Comparison of ENCODE assay signal across 24 cellular contexts in the genomic region with DNA sequence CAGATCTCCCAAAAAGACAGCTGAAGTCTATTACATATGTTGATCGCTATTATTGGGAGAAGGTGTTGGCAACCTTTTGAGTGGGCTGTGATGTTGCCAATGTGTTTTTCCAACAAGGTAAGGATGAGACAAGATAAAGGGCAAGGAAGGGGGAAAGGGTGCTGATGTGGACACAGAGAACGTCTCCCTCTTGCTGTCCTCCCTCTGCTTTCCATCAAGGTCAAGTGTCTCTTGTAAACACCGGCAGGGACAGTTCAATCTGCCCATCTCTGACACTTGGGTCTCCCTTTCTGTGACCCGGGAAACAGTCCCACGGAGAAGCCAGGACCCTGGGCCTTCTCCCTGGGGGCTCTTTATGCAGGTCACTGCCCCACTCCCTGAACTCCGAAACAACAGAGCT.
DNase-seq lines count a peak whose midpoint lies in the region; ATAC-seq, FAIRE-seq and TF ChIP-seq lines count a peak whose summit lies in the region.
"Had no signal": no experiment of that assay in that cellular context is flagged by ENCODE, and none has a peak within 500 bp of the region (broad histone marks: within the 10 kb centered on the region; RNA-seq: fewer than 3 reads in every experiment).

No MANE protein-coding gene starts in this region.

- intact Hi-C loops in heart left ventricle (cut with DNase I) = no loop called here
- intact Hi-C loops in MCF 10A (cut with micrococcal nuclease) = no loop called here

- H3K4me2 ChIP-seq in GM23338 (0 out of 2 replicates have a peak overlapping the region, but pooled peaks have one; percentile 3), osteoblast (ENCODE audit: insufficient read depth, low read length) (no peak overlapping the region)

- H3K27ac ChIP-seq in GM23338 (ENCODE audit: low read depth) = no peak overlapping the region
- peak overlapping the region in 11 of 12 donors; percentile 13 to 78 (median 59) for H3K27ac ChIP-seq in heart left ventricle
- no peak overlapping the region for H3K27ac ChIP-seq in osteoblast (ENCODE audit: low read depth, low read length)
- H3K27ac ChIP-seq in small intestine (ENCODE audit: low read depth in 1 of 2, low read length in 1 of 2) = no peak overlapping the region
- H3K27ac ChIP-seq: lower lobe of right lung, SK-N-MC, testis had no signal

- no peaks in the 10 kb centered on the region for H3K9me3 ChIP-seq in T-helper 17 cell (ENCODE audit: control insufficient read depth, low read length, poor library complexity, severe bottlenecking)
- H3K9me3 ChIP-seq in heart left ventricle = peaks cover 0 to 10% (median 0%) of the 10 kb centered on the region in 12 donors
- no peaks in the 10 kb centered on the region for H3K9me3 ChIP-seq in osteoblast (ENCODE audit: low read depth, low read length)
- H3K9me3 ChIP-seq in small intestine (ENCODE audit: control insufficient read depth, low read depth) = no peaks in the 10 kb centered on the region
- H3K9me3 ChIP-seq: HAP-1, lower lobe of right lung, mucosa of descending colon, testis had no signal

- no peak for ATAC-seq in GM23338
- ATAC-seq in T-helper 17 cell = no peak
- peak in 3 of 4 donors; percentile 27 to 34 (median 31) for ATAC-seq in heart left ventricle
- ATAC-seq: K562, lower lobe of right lung, mucosa of descending colon had no signal

- H3K36me3 Mint-ChIP-seq in GM23338 (ENCODE audit: low read depth) = peaks cover 2% of the 10 kb centered on the region; the same call in 2 of the 3 replicates
- peaks cover 1% of the 10 kb centered on the region for H3K36me3 Mint-ChIP-seq in T-helper 17 cell (ENCODE audit: low read depth)
- no peaks in the 10 kb centered on the region for H3K36me3 Mint-ChIP-seq in MCF 10A (ENCODE audit: insufficient read depth, unreplicated experiment)

- DNase-seq in GM23338 (ENCODE audit: low spot score) (no peak), T-helper 17 cell (no peak), heart left ventricle (no peak), osteoblast (ENCODE audit: insufficient read length, low spot score, missing footprints) (no peak), MCF 10A (ENCODE audit: unreplicated experiment) (no peak), SKM-1 treated with dmso at 0.1 percent for 144 hours (lab: John Stamatoyannopoulos, UW; ENCODE audit: unreplicated experiment) (no peak), small intestine (no peak)
- DNase-seq: activated gamma-delta T cell; activated T-cell treated with anti-CD3 and anti-CD28 coated beads, Interleukin-2, amount 50 U/mL, for 1 hour; DMS79; dorsolateral prefrontal cortex; GF-D8; lower lobe of right lung; mucosa of descending colon; NCI-H2081; NCI-H2227 treated with DMSO at 0.1 percent for 48 hours; stimulated activated naive CD8-positive, alpha-beta T cell treated with anti-CD3 and anti-CD28 coated beads, Interleukin-15, Interleukin-2, amounts not matched to agents 100 U/mL and 50 U/mL, for 24 hours had no signal

- peaks cover 2% of the 10 kb centered on the region; the same call in 1 of the 3 replicates for H3K9me3 Mint-ChIP-seq in GM23338
- no peaks in the 10 kb centered on the region for H3K9me3 Mint-ChIP-seq in MCF 10A (ENCODE audit: unreplicated experiment)

- H3F3A ChIP-seq in GM23338 (replicated peaks; ENCODE audit: low read depth) = no peaks in the 10 kb centered on the region

- H3K79me2 ChIP-seq in GM23338 (replicated peaks; ENCODE audit: insufficient read depth) (no peaks in the 10 kb centered on the region), osteoblast (ENCODE audit: insufficient read depth, low read length) (no peaks in the 10 kb centered on the region)

- POLR2A ChIA-PET in MCF 10A (lab: Yijun Ruan, JAX) = interaction anchor here (0.6 kb wide), 1 partner anchor 1911 kb away, joined by 3 read pairs; no protein-coding TSS in a partner anchor

- FAIRE-seq in small intestine (lab: Jason Lieb, UNC) = no peak
- FAIRE-seq: K562 had no signal

- 41 to 51% (median 47%) methylated on average over 6 of the region's 6 CpGs for WGBS in heart left ventricle, 4 donors
- 67 to 88% (median 85%) methylated on average over 6 of the region's 6 CpGs for WGBS in small intestine, 3 donors

- H3K4me3 ChIP-seq in GM23338 (no peak overlapping the region), heart left ventricle (no peak overlapping the region), osteoblast (ENCODE audit: insufficient read depth, low read length) (no peak overlapping the region), small intestine (ENCODE audit: low read depth in 1 of 2, low read length in 2 of 2) (no peak overlapping the region)
- H3K4me3 ChIP-seq: HAP-1, K562, lower lobe of right lung, MG63, mucosa of descending colon, SK-N-MC, testis had no signal

- CTCF ChIA-PET in MCF 10A (lab: Yijun Ruan, JAX) = interaction anchor here (0.8 to 4.4 kb wide), 10 partner anchors 7 to 1892 kb away, joined by 3 to 40 read pairs (median 4); no protein-coding TSS in a partner anchor

- H3K9me2 ChIP-seq in GM23338 (ENCODE audit: insufficient read depth) = 0 out of 2 replicates have a peak, but pooled peaks cover under 1% of the 10 kb centered on the region

- H3K4me1 Mint-ChIP-seq in GM23338 (peaks cover 19% of the 10 kb centered on the region), T-helper 17 cell (peaks cover 8% of the 10 kb centered on the region), MCF 10A (ENCODE audit: insufficient read depth, unreplicated experiment) (peaks cover 6% of the 10 kb centered on the region)

- BruUV-seq in MCF 10A (replicated peaks; lab: Mats Ljungman, UMichigan) = no TSS peak

- no peaks in the 10 kb centered on the region for H3K36me3 ChIP-seq in GM23338 (ENCODE audit: insufficient read depth)
- no peaks in the 10 kb centered on the region for H3K36me3 ChIP-seq in heart left ventricle
- H3K36me3 ChIP-seq in osteoblast (ENCODE audit: insufficient read depth, low read length) = no peaks in the 10 kb centered on the region
- H3K36me3 ChIP-seq in small intestine (ENCODE audit: control insufficient read depth in 2 of 2, insufficient read depth in 2 of 2, low read length in 2 of 2) = no peaks in the 10 kb centered on the region
- H3K36me3 ChIP-seq: HAP-1, lower lobe of right lung, MG63 had no signal

- TF ChIP-seq CTCF in GM23338 (conservative IDR thresholded peaks at IDR 0.05; ENCODE audit: low read depth in 2 of 2) (no peak), heart left ventricle (IDR thresholded peaks at IDR 0.05) (no peak), osteoblast (IDR thresholded peaks at IDR 0.05; ENCODE audit: extremely low read depth, low read depth, low read length) (no peak), MCF 10A (IDR thresholded peaks at IDR 0.05; ENCODE audit: unreplicated experiment) (no peak)

- H3K27ac Mint-ChIP-seq in GM23338 (0 out of 2 replicates have a peak overlapping the region, but pooled peaks have one; percentile 72), T-helper 17 cell (peak overlapping the region; percentile 63), MCF 10A (ENCODE audit: low read depth, unreplicated experiment) (no peak overlapping the region)
- H3K27ac Mint-ChIP-seq: T-helper 1 cell treated with Interleukin-12 subunit alpha and Interleukin-12 subunit beta and Interleukin-4 antibody, amounts not matched to agents 30 μg/mL and 1 μg/mL, for 36 hours had no signal

- peaks cover 3% of the 10 kb centered on the region for H3K27me3 Mint-ChIP-seq in GM23338 (ENCODE audit: insufficient read depth, low read depth, poor library complexity)
- H3K27me3 Mint-ChIP-seq in T-helper 17 cell = peaks cover 6% of the 10 kb centered on the region
- no peaks in the 10 kb centered on the region for H3K27me3 Mint-ChIP-seq in MCF 10A (ENCODE audit: insufficient read depth, unreplicated experiment)

- H3K27me3 ChIP-seq in GM23338 (ENCODE audit: insufficient read depth) = no peaks in the 10 kb centered on the region
- no peaks in the 10 kb centered on the region for H3K27me3 ChIP-seq in heart left ventricle
- H3K27me3 ChIP-seq in osteoblast (ENCODE audit: insufficient read depth, low read length) = no peaks in the 10 kb centered on the region
- H3K27me3 ChIP-seq in small intestine (ENCODE audit: control insufficient read depth in 2 of 2, insufficient read depth in 2 of 2, low read length in 2 of 2) = no peaks in the 10 kb centered on the region
- H3K27me3 ChIP-seq: dorsolateral prefrontal cortex, MG63, testis had no signal

- no peak for TF ChIP-seq POLR2A in heart left ventricle (IDR thresholded peaks at IDR 0.05)

- no peaks in the 10 kb centered on the region for H4K20me1 ChIP-seq in GM23338 (replicated peaks; ENCODE audit: insufficient read depth)
- H4K20me1 ChIP-seq in osteoblast (ENCODE audit: insufficient read depth, low read length) = no peaks in the 10 kb centered on the region

- H2AFZ ChIP-seq in GM23338 = peak overlapping the region; percentile 33
- peak overlapping the region; percentile 35 for H2AFZ ChIP-seq in osteoblast (ENCODE audit: low read length)

- H3K4me1 ChIP-seq in GM23338 (ENCODE audit: insufficient read depth) (peaks cover 12% of the 10 kb centered on the region; the same call in 1 of the 2 replicates), heart left ventricle (peaks cover 0 to 27% (median 14%) of the 10 kb centered on the region in 12 donors), osteoblast (ENCODE audit: insufficient read depth, low read length) (peaks cover 13% of the 10 kb centered on the region), small intestine (ENCODE audit: control insufficient read depth in 2 of 2, insufficient read depth in 1 of 2, low read depth in 1 of 2, low read length in 1 of 2) (no peaks in the 10 kb centered on the region)
- H3K4me1 ChIP-seq: lower lobe of right lung had no signal

- H3K4me3 Mint-ChIP-seq in GM23338 (no peak overlapping the region), T-helper 17 cell (no peak overlapping the region), MCF 10A (ENCODE audit: unreplicated experiment) (no peak overlapping the region)
- H3K4me3 Mint-ChIP-seq: neural crest cell had no signal

TF ChIP-seq in GM23338, 12 proteins besides CTCF, POLR2A, EP300 and RAD21 (continues in another document):
- TF ChIP-seq NANOG (IDR thresholded peaks at IDR 0.05; ENCODE audit: borderline replicate concordance) = no peak
- TF ChIP-seq POLR2AphosphoS5 (IDR thresholded peaks at IDR 0.05; ENCODE audit: low read depth) = no peak
- no peak for TF ChIP-seq STAT1 (IDR thresholded peaks at IDR 0.05; ENCODE audit: unreplicated experiment)
- TF ChIP-seq, protein P1, sequence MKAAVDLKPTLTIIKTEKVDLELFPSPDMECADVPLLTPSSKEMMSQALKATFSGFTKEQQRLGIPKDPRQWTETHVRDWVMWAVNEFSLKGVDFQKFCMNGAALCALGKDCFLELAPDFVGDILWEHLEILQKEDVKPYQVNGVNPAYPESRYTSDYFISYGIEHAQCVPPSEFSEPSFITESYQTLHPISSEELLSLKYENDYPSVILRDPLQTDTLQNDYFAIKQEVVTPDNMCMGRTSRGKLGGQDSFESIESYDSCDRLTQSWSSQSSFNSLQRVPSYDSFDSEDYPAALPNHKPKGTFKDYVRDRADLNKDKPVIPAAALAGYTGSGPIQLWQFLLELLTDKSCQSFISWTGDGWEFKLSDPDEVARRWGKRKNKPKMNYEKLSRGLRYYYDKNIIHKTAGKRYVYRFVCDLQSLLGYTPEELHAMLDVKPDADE (IDR thresholded peaks at IDR 0.05) = no peak
- TF ChIP-seq CREB1 (CRISPR knock-in tag; IDR thresholded peaks at IDR 0.05; ENCODE audit: low read depth) = no peak
- no peak for TF ChIP-seq ZNF331 (CRISPR knock-in tag; IDR thresholded peaks at IDR 0.05; ENCODE audit: low read depth)
- TF ChIP-seq JUNB (IDR thresholded peaks at IDR 0.05; ENCODE audit: unreplicated experiment) = no peak
- TF ChIP-seq EZH2 (IDR thresholded peaks at IDR 0.05; ENCODE audit: low read depth, unreplicated experiment) = no peak

Comparison
In these comparisons a context has a peak if more than half of its experiments do, and no peak if none do; other contexts are left out.
1. ATAC-seq: peak in heart left ventricle (3 of 4); none in GM23338 (single experiment) and T-helper 17 cell (single experiment).
2. H3K27ac ChIP-seq: peak in heart left ventricle (11 of 12); none in GM23338 (single experiment), osteoblast (single experiment) and small intestine (0 of 2).